Comparison of ENCODE assay signal across 12 cellular contexts in the genomic region with DNA sequence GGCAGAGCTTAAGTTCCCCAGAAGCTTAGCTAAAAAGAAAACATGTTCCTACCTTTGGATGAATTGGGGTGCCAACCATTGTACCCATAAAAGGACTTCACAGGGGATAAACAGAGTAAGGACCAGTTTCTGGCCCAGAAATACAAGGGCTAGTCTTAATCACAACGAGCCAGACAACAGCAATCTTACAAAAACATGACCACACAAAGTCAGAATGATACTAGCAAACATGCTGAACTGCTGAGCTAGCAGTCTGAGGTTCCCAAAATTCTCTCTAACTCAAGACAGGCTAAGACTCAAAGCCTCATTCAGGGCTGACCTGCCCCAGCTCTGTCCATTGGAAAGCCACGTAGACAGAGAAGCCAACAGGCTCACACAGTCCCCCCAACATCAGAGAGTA. TPM values are rescaled to one million over a fixed set of nuclear protein-coding genes. Genes with fewer than 3 reads are reported as not detected.
DNase-seq lines count a peak whose midpoint lies in the region; ATAC-seq and TF ChIP-seq lines count a peak whose summit lies in the region.
"Had no signal": no experiment of that assay in that cellular context is flagged by ENCODE, and none has a peak within 500 bp of the region (broad histone marks: within the 10 kb centered on the region; RNA-seq: fewer than 3 reads in every experiment).

No MANE protein-coding gene starts in this region.

- H3K4me1 ChIP-seq in esophagus muscularis mucosa, result peaks cover 0 to 4% (median 0%) of the 10 kb centered on the region in 4 donors

- no peak for TF ChIP-seq EP300 in esophagus muscularis mucosa (IDR thresholded peaks at IDR 0.05)

- H3K27me3 ChIP-seq in esophagus muscularis mucosa (no peaks in the 10 kb centered on the region), MG63 (no peaks in the 10 kb centered on the region)

- H3K4me3 ChIP-seq in esophagus muscularis mucosa, result no peak overlapping the region
- no peak overlapping the region for H3K4me3 ChIP-seq in MG63

- TF ChIP-seq CTCF in esophagus muscularis mucosa (IDR thresholded peaks at IDR 0.05), result no peak

- peaks cover 2% of the 10 kb centered on the region for H3K9me3 Mint-ChIP-seq in memory B cell
- H3K9me3 Mint-ChIP-seq: activated naive CD8-positive, alpha-beta T cell treated with anti-CD3 and anti-CD28 coated beads for 36 hours had no signal

- peak overlapping the region; percentile 9 for H3K27ac Mint-ChIP-seq in memory B cell
- H3K27ac Mint-ChIP-seq: activated naive CD8-positive, alpha-beta T cell treated with anti-CD3 and anti-CD28 coated beads for 36 hours had no signal

- no peak overlapping the region for H3K27ac ChIP-seq in esophagus muscularis mucosa (replicated peaks in 1 of 4)

- H3K4me1 Mint-ChIP-seq in memory B cell, result peaks cover 22% of the 10 kb centered on the region

- TF ChIP-seq POLR2A in esophagus muscularis mucosa (IDR thresholded peaks at IDR 0.05; ENCODE audit: low read depth), result no peak

- ATAC-seq in GM18909 (IDR thresholded peaks at IDR 0.05; ENCODE audit: poor library complexity, unreplicated experiment) (peak; percentile 69), GM21619 (IDR thresholded peaks at IDR 0.05; ENCODE audit: unreplicated experiment) (peak; percentile 72), HG03175 (IDR thresholded peaks at IDR 0.05; ENCODE audit: unreplicated experiment) (peak; percentile 59), memory B cell (ENCODE audit: low read depth) (no peak)

- intact Hi-C loops in esophagus muscularis mucosa (cut with DNase I), result no loop called here

- H3K36me3 Mint-ChIP-seq in memory B cell, result peaks cover 6% of the 10 kb centered on the region

- DNase-seq in memory B cell (ENCODE audit: low spot score in 2 of 2), result no peak
- DNase-seq in esophagus muscularis mucosa (ENCODE audit: extremely low spot score), result no peak
- no peak for DNase-seq in MG63
- no peak for DNase-seq in stimulated activated CD4-positive, alpha-beta T cell treated with anti-CD3 and anti-CD28 coated beads, Interleukin-1b, Interleukin-23, amount 100 ng/mL, for 48 hours
- DNase-seq: activated naive CD8-positive, alpha-beta T cell treated with anti-CD3 and anti-CD28 coated beads for 36 hours; Calu3; H7; NCI-H1694; T-helper 1 cell had no signal

- no peaks in the 10 kb centered on the region for H3K27me3 Mint-ChIP-seq in memory B cell
- H3K27me3 Mint-ChIP-seq: activated naive CD8-positive, alpha-beta T cell treated with anti-CD3 and anti-CD28 coated beads for 36 hours had no signal

- 55% methylated on average over 2 of the region's 2 CpGs for whole genome bisulfite sequencing in esophagus muscularis mucosa

- no peaks in the 10 kb centered on the region for H3K36me3 ChIP-seq in esophagus muscularis mucosa
- no peaks in the 10 kb centered on the region for H3K36me3 ChIP-seq in MG63

- H3K9me3 ChIP-seq in esophagus muscularis mucosa (no peaks in the 10 kb centered on the region), MG63 (no peaks in the 10 kb centered on the region)

- no peak overlapping the region for H3K4me3 Mint-ChIP-seq in memory B cell
- H3K4me3 Mint-ChIP-seq: activated naive CD8-positive, alpha-beta T cell treated with anti-CD3 and anti-CD28 coated beads for 36 hours had no signal

RNA-seq across cellular contexts. Expression of a gene that starts 40.3 kb away (rescaled TPM):
- 10 to 100 TPM; 17.9 to 29.2 (median 22.4) TPM for total RNA-seq in esophagus muscularis mucosa
- 33.0 and 38.2 TPM in 2 replicates for total RNA-seq in MG63 (2014; rRNA removed; shearing (Covaris generic); ENCODE audit: low replicate concordance)
